ENCODE assay signal across 21 cellular contexts in genomic region chr11:45620243-45620642, GRCh38. TPM values are rescaled to one million over a fixed set of nuclear protein-coding genes. Genes with fewer than 3 reads are reported as not detected.
DNase-seq lines count a peak whose midpoint lies in the region; FAIRE-seq and TF ChIP-seq lines count a peak whose summit lies in the region.
"Had no signal": no experiment of that assay in that cellular context is flagged by ENCODE, and none has a peak within 500 bp of the region (broad histone marks: within the 10 kb centered on the region; RNA-seq: fewer than 3 reads in every experiment).

No MANE protein-coding gene starts in this region.

- H3K4me3 ChIP-seq in H1 (ENCODE audit: extremely low read depth in 1 of 4, insufficient read depth in 2 of 4, low read depth in 3 of 4, low read length in 4 of 4): no peak overlapping the region

- H3K4me2 ChIP-seq in H1 (ENCODE audit: insufficient read depth in 1 of 2, low read depth in 2 of 2, low read length in 2 of 2): no peak overlapping the region
- H3K4me2 ChIP-seq: BLaER1 had no signal

- H3K27ac ChIP-seq in H1 (ENCODE audit: low read depth, low read length): no peak overlapping the region
- H3K27ac ChIP-seq: BLaER1, C4-2B had no signal

- no peaks in the 10 kb centered on the region for H3K4me1 Mint-ChIP-seq in osteocyte (ENCODE audit: unreplicated experiment)
- H3K4me1 Mint-ChIP-seq in activated CD4-positive, alpha-beta T cell treated with anti-CD3 and anti-CD28 coated beads, Interleukin-2, amount 10 ng/mL, durations not matched to agents 7 days and 5 days: no peaks in the 10 kb centered on the region

- H2BK20ac ChIP-seq in H1 (ENCODE audit: low read length): no peak overlapping the region

- TF ChIP-seq CTCF in H1 (IDR thresholded peaks at IDR 0.05; ENCODE audit: control extremely low read depth in 1 of 3, insufficient read depth in 1 of 3, low read depth in 1 of 3, low read length in 3 of 3) (no peak), osteocyte (IDR thresholded peaks at IDR 0.05) (no peak)

- H4K5ac ChIP-seq in H1 (ENCODE audit: insufficient read length, low read depth, low read length): no peak overlapping the region

- no peak overlapping the region; the same call in 1 of the 2 replicates for H4K8ac ChIP-seq in H1 (ENCODE audit: extremely low read depth, insufficient read depth, low read length)

- no peaks in the 10 kb centered on the region for H3K36me3 Mint-ChIP-seq in osteocyte (ENCODE audit: unreplicated experiment)
- H3K36me3 Mint-ChIP-seq in activated CD4-positive, alpha-beta T cell treated with anti-CD3 and anti-CD28 coated beads, Interleukin-2, amount 10 ng/mL, durations not matched to agents 7 days and 5 days (ENCODE audit: low read depth): no peaks in the 10 kb centered on the region
- H3K36me3 Mint-ChIP-seq: CD8-positive, alpha-beta T cell had no signal

- H3K36me3 ChIP-seq in H1 (ENCODE audit: control insufficient read depth in 2 of 4, insufficient read depth in 4 of 4, low read length in 3 of 4): no peaks in the 10 kb centered on the region
- H3K36me3 ChIP-seq: BE2C, BLaER1 had no signal

- H3K23ac ChIP-seq in H1 (ENCODE audit: insufficient read length): no peak overlapping the region

- H2AFZ ChIP-seq in H1 (ENCODE audit: low read length): no peak overlapping the region

- H3K18ac ChIP-seq in H1 (ENCODE audit: extremely low read depth, low read length): no peak overlapping the region

- H3K14ac ChIP-seq in H1 (ENCODE audit: insufficient read length): no peak overlapping the region

- no peak overlapping the region for H2BK15ac ChIP-seq in H1 (ENCODE audit: low read length)

- H3K4ac ChIP-seq in H1 (replicated peaks; ENCODE audit: insufficient read length, low read depth, low read length): no peak overlapping the region

- no peaks in the 10 kb centered on the region for H3K79me1 ChIP-seq in H1 (ENCODE audit: low read depth, low read length)

- POLR2A ChIA-PET in H1 (lab: Charles Lee; ENCODE audit: partially characterized antibody): interaction anchor here (1.3 kb wide), 1 partner anchor 228 kb away, joined by 3 read pairs; no protein-coding TSS in a partner anchor
- POLR2A ChIA-PET in activated CD4-positive, alpha-beta T cell treated with anti-CD3 and anti-CD28 coated beads, Interleukin-2, amount 10 ng/mL, durations not matched to agents 7 days and 5 days (lab: Charles Lee): no interaction called here

- 88% methylated on average over 3 of the region's 3 CpGs; no CpG with 5 or more reads in 1 of the 2 experiments for WGBS in H1 (ENCODE audit: extremely low coverage in 1 of 2, insufficient coverage in 1 of 2, insufficient read length in 1 of 2, insufficient replicate concordance in 2 of 2, low coverage in 1 of 2, low lambda C conversion rate in 2 of 2, missing lambda C conversion rate in 1 of 2), 2 experiments

- H4K91ac ChIP-seq in H1 (replicated peaks; ENCODE audit: insufficient read length, low read length): no peak overlapping the region

- DNase-seq in H1 (ENCODE audit: low read depth in 1 of 2, low spot score in 2 of 2) (no peak), osteocyte (ENCODE audit: extremely low spot score, unreplicated experiment) (peak; percentile 56), NCI-H2029 (lab: John Stamatoyannopoulos, UW) (no peak), C1 segment of cervical spinal cord (lab: John Stamatoyannopoulos, UW) (no peak)
- no peak for DNase-seq in activated CD4-positive, alpha-beta T cell treated with anti-CD3 and anti-CD28 coated beads, Interleukin-2, amount 10 ng/mL, durations not matched to agents 7 days and 5 days
- DNase-seq: 8988T; ACHN; BE2C; Caco-2; Calu3; CD4-positive, alpha-beta T cell; CD8-positive, alpha-beta T cell; DMS79 treated with DMSO at 0.1 percent for 48 hours; GF-D8 had no signal

- no peaks in the 10 kb centered on the region for H3K9me3 ChIP-seq in H1 (ENCODE audit: insufficient read depth in 2 of 2, low read depth in 1 of 2, low read length in 1 of 2)
- H3K9me3 ChIP-seq: BE2C had no signal

- no peak overlapping the region for H2BK5ac ChIP-seq in H1 (ENCODE audit: low read depth, low read length)

- no peak overlapping the region for H3K4me3 Mint-ChIP-seq in osteocyte (ENCODE audit: unreplicated experiment)
- no peak overlapping the region for H3K4me3 Mint-ChIP-seq in activated CD4-positive, alpha-beta T cell treated with anti-CD3 and anti-CD28 coated beads, Interleukin-2, amount 10 ng/mL, durations not matched to agents 7 days and 5 days
- H3K4me3 Mint-ChIP-seq: CD4-positive, alpha-beta T cell; CD8-positive, alpha-beta T cell had no signal

- H2AK5ac ChIP-seq in H1 (ENCODE audit: low read depth, low read length): no peak overlapping the region

- no peak overlapping the region for H2BK120ac ChIP-seq in H1 (replicated peaks; ENCODE audit: low read depth, low read length)

- peak overlapping the region; percentile 50; the same call in 1 of the 2 replicates for H2BK12ac ChIP-seq in H1 (ENCODE audit: low read depth, low read length)

- H3K27ac Mint-ChIP-seq in osteocyte (ENCODE audit: unreplicated experiment): no peak overlapping the region
- H3K27ac Mint-ChIP-seq in activated CD4-positive, alpha-beta T cell treated with anti-CD3 and anti-CD28 coated beads, Interleukin-2, amount 10 ng/mL, durations not matched to agents 7 days and 5 days: no peak overlapping the region
- H3K27ac Mint-ChIP-seq: CD4-positive, alpha-beta T cell; CD8-positive, alpha-beta T cell had no signal

- H3K9ac ChIP-seq in H1 (replicated peaks in 1 of 4; ENCODE audit: extremely low read depth in 1 of 4, low read depth in 3 of 4, low read length in 3 of 4): no peak overlapping the region
- H3K9ac ChIP-seq: BLaER1 had no signal

- no peak overlapping the region for H3K56ac ChIP-seq in H1 (replicated peaks; ENCODE audit: insufficient read length, low read depth, low read length)

- no peaks in the 10 kb centered on the region for H3K23me2 ChIP-seq in H1 (ENCODE audit: low read depth, low read length)

- H3K27me3 ChIP-seq in H1 (replicated peaks in 1 of 4; ENCODE audit: control insufficient read depth in 3 of 4, extremely low read depth in 1 of 4, insufficient read depth in 3 of 4, low read length in 3 of 4): no peaks in the 10 kb centered on the region
- H3K27me3 ChIP-seq: BE2C, BLaER1 had no signal

- CTCF ChIA-PET in H1 (lab: Charles Lee; ENCODE audit: partially characterized antibody): interaction anchor here (1.0 to 2.6 kb wide), 4 partner anchors 10 to 213 kb away, joined by 3 to 9 read pairs (median 5); no protein-coding TSS in a partner anchor
- CTCF ChIA-PET in activated CD4-positive, alpha-beta T cell treated with anti-CD3 and anti-CD28 coated beads, Interleukin-2, amount 10 ng/mL, durations not matched to agents 7 days and 5 days (lab: Charles Lee): interaction anchor here (0.6 kb wide), 1 partner anchor 28 kb away, joined by 3 read pairs; no protein-coding TSS in a partner anchor

- no peak for TF ChIP-seq EP300 in H1 (IDR thresholded peaks at IDR 0.05; ENCODE audit: borderline replicate concordance in 1 of 2, low read depth in 2 of 2, low read length in 2 of 2)

- no peaks in the 10 kb centered on the region for H3K9me3 Mint-ChIP-seq in osteocyte (ENCODE audit: unreplicated experiment)
- H3K9me3 Mint-ChIP-seq in activated CD4-positive, alpha-beta T cell treated with anti-CD3 and anti-CD28 coated beads, Interleukin-2, amount 10 ng/mL, durations not matched to agents 7 days and 5 days: peaks cover 5% of the 10 kb centered on the region
- H3K9me3 Mint-ChIP-seq: CD8-positive, alpha-beta T cell had no signal

- FAIRE-seq in H1 (lab: Jason Lieb, UNC): no peak
- FAIRE-seq: A204.1, D721Med, G401.6, GM12891, GM19239 had no signal

- no peak for TF ChIP-seq RAD21 in H1 (IDR thresholded peaks at IDR 0.05 in 1 of 2, conservative IDR thresholded peaks at IDR 0.05 in 1 of 2; ENCODE audit: low read depth in 2 of 2, low read length in 2 of 2)

- H3K27me3 Mint-ChIP-seq in osteocyte (ENCODE audit: unreplicated experiment): peaks cover 33% of the 10 kb centered on the region
- H3K27me3 Mint-ChIP-seq in activated CD4-positive, alpha-beta T cell treated with anti-CD3 and anti-CD28 coated beads, Interleukin-2, amount 10 ng/mL, durations not matched to agents 7 days and 5 days: peaks cover 10% of the 10 kb centered on the region

- H3K4me1 ChIP-seq in H1 (replicated peaks in 1 of 4; ENCODE audit: control insufficient read depth in 3 of 4, insufficient read depth in 4 of 4, low read length in 3 of 4): no peaks in the 10 kb centered on the region; a peak in 1 of 7 replicates
- H3K4me1 ChIP-seq: BE2C, BLaER1, Caco-2 had no signal

- no peaks in the 10 kb centered on the region for H3K79me2 ChIP-seq in H1 (ENCODE audit: control insufficient read depth in 1 of 2, insufficient read depth in 2 of 2, low read length in 2 of 2)

- TF ChIP-seq POLR2A in H1 (IDR thresholded peaks at IDR 0.05; ENCODE audit: control extremely low read depth in 1 of 2, low read depth in 2 of 2, low read length in 2 of 2): no peak

- no peaks in the 10 kb centered on the region for H4K20me1 ChIP-seq in H1 (replicated peaks in 1 of 2; ENCODE audit: control insufficient read depth in 1 of 2, insufficient read depth in 2 of 2, low read length in 2 of 2)
- H4K20me1 ChIP-seq: BLaER1 had no signal

TF ChIP-seq in H1, 55 proteins besides CTCF, POLR2A, EP300 and RAD21 (continues in another document):
- TF ChIP-seq GTF2F1 (IDR thresholded peaks at IDR 0.05; ENCODE audit: borderline replicate concordance, low read depth, low read length) (no peak), ASH2L (IDR thresholded peaks at IDR 0.05; ENCODE audit: low read length) (no peak), SIN3A (conservative IDR thresholded peaks at IDR 0.05 in 1 of 2, IDR thresholded peaks at IDR 0.05 in 1 of 2; ENCODE audit: low read depth in 1 of 2, low read length in 2 of 2) (no peak), ATF3 (IDR thresholded peaks at IDR 0.05; ENCODE audit: insufficient read depth, low read depth, low read length) (no peak), JUN (IDR thresholded peaks at IDR 0.05; ENCODE audit: low read depth, low read length) (no peak), CREB1 (IDR thresholded peaks at IDR 0.05) (no peak)

RNA-seq across cellular contexts. Expression of gene CHST1, which starts 45.2 kb away (rescaled TPM):
- 1.6 and 3.8 TPM in 2 replicates for total RNA-seq in H1 (2021; fragmentation: NEBNext Ultra II Directional; extraction: Animal tissue kit (Norgen Biotek cat#: 25700))
- 1.6 and 2.7 TPM in 2 replicates for polyA plus RNA-seq in H1 (2011; rRNA removed)
- 1.2 TPM for polyA plus RNA-seq in H1 (2011; cell fraction: cytosol; rRNA removed)
- polyA plus RNA-seq in H1 (2011; cell fraction: nucleus; rRNA removed): 3.8 TPM
- polyA plus RNA-seq in H1 (2012, experiment 1 of 2): 1.0 to 1.7 TPM (median 1.5 TPM) in 4 replicates
- polyA plus RNA-seq in H1 (2012, experiment 2 of 2): 1.0 TPM
- polyA plus RNA-seq in H1 (2013, experiment 1 of 2): 1.4 TPM
- polyA plus RNA-seq in H1 (2013, experiment 2 of 2): 1.7 TPM
- 0.44 and 0.82 TPM in 2 replicates for polyA minus RNA-seq in H1 (2011; rRNA and poly(A)+ RNA removed)
- polyA minus RNA-seq in H1 (2011; cell fraction: cytosol; rRNA and poly(A)+ RNA removed): 0.51 TPM
- 1.6 TPM for polyA minus RNA-seq in H1 (2011; cell fraction: nucleus; rRNA and poly(A)+ RNA removed)
- 0.16 and 0.67 TPM in 2 replicates for total RNA-seq in osteocyte
- not detected for total RNA-seq in activated CD4-positive, alpha-beta T cell treated with anti-CD3 and anti-CD28 coated beads, Interleukin-2, amount 10 ng/mL, durations not matched to agents 7 days and 5 days
- total RNA-seq: Caco-2; Calu3; CD4-positive, alpha-beta T cell; CD8-positive, alpha-beta T cell had no signal
